In genomic region chr1:46196609-46197008, GRCh38 we compare ENCODE assay signal across 17 cellular contexts. TPM values are rescaled to one million over a fixed set of nuclear protein-coding genes. Genes with fewer than 3 reads are reported as not detected.
DNase-seq lines count a peak whose midpoint lies in the region; ATAC-seq and TF ChIP-seq lines count a peak whose summit lies in the region.
"Had no signal": no experiment of that assay in that cellular context is flagged by ENCODE, and none has a peak within 500 bp of the region (broad histone marks: within the 10 kb centered on the region; RNA-seq: fewer than 3 reads in every experiment).

No MANE protein-coding gene starts in this region.

- H2BK120ac ChIP-seq in mesenchymal stem cell (ENCODE audit: low read depth, low read length): no peak overlapping the region

- H3K4me3 ChIP-seq in left ventricle myocardium inferior: no peak overlapping the region
- no peak overlapping the region for H3K4me3 ChIP-seq in heart right ventricle
- H3K4me3 ChIP-seq in mesenchymal stem cell (ENCODE audit: insufficient read depth in 1 of 2, low read depth in 1 of 2, low read length in 2 of 2): no peak overlapping the region

- peak overlapping the region; percentile 3 for H3K4me2 ChIP-seq in mesenchymal stem cell (ENCODE audit: low read length, poor library complexity, severe bottlenecking)

- H2AFZ ChIP-seq in mesenchymal stem cell (ENCODE audit: low read depth, low read length): no peak overlapping the region
- H2AFZ ChIP-seq: parathyroid adenoma had no signal

- H3K27me3 ChIP-seq in left ventricle myocardium inferior (ENCODE audit: low read depth): no peaks in the 10 kb centered on the region
- no peaks in the 10 kb centered on the region for H3K27me3 ChIP-seq in heart right ventricle
- no peaks in the 10 kb centered on the region for H3K27me3 ChIP-seq in mesenchymal stem cell (ENCODE audit: control insufficient read depth in 1 of 2, insufficient read depth in 1 of 2, low read length in 2 of 2)

- no peak overlapping the region for H3K14ac ChIP-seq in mesenchymal stem cell (ENCODE audit: low read length in 2 of 2)

- TF ChIP-seq CTCF in left ventricle myocardium inferior (IDR thresholded peaks at IDR 0.05; ENCODE audit: borderline replicate concordance) (no peak), heart right ventricle (IDR thresholded peaks at IDR 0.05) (no peak), type B pancreatic cell (conservative IDR thresholded peaks at IDR 0.05) (no peak)

- H3K9ac ChIP-seq in mesenchymal stem cell (ENCODE audit: low read length): peak overlapping the region; percentile 98
- H3K9ac ChIP-seq: parathyroid adenoma had no signal

- DNase-seq in left ventricle myocardium inferior (no peak), heart right ventricle (no peak), mesenchymal stem cell (no peak), type B pancreatic cell (ENCODE audit: extremely low spot score, unreplicated experiment) (no peak), medulla oblongata (ENCODE audit: extremely low spot score) (no peak), SK-N-DZ (ENCODE audit: low spot score) (no peak)
- DNase-seq in activated T-helper 1 cell treated with anti-CD3 and anti-CD28 coated beads, Interleukin-12 subunit alpha, Interleukin-12 subunit beta, Interleukin-2, Interleukin-4 antibody, amounts not matched to agents 30 ng/mL and 10 ng/mL and 1 ng/mL, durations not matched to agents 14 hours and 24 hours and 36 hours (ENCODE audit: low spot score): no peak
- DNase-seq: activated CD4-positive, CD25-positive, alpha-beta regulatory T cell treated with anti-CD3 and anti-CD28 coated beads, Interleukin-2, amount 50 U/mL, for 72 hours; activated T-cell treated with anti-CD3 and anti-CD28 coated beads, Interleukin-2, amount 50 U/mL, for 48 hours; EL; NCI-H187 treated with DMSO at 0.1 percent for 48 hours; NCI-H524 treated with DMSO at 0.1 percent for 48 hours had no signal

- peaks cover 21% of the 10 kb centered on the region for H3K4me1 Mint-ChIP-seq in activated T-helper 1 cell treated with anti-CD3 and anti-CD28 coated beads, Interleukin-12 subunit alpha, Interleukin-12 subunit beta, Interleukin-2, Interleukin-4 antibody, amounts not matched to agents 30 ng/mL and 10 ng/mL and 1 ng/mL, durations not matched to agents 14 hours and 24 hours and 36 hours (ENCODE audit: low read depth)
- H3K4me1 Mint-ChIP-seq in type B pancreatic cell (ENCODE audit: unreplicated experiment): peaks cover 5% of the 10 kb centered on the region

- H4K91ac ChIP-seq in mesenchymal stem cell (ENCODE audit: low read length): no peak overlapping the region

- no peak for ATAC-seq in heart right ventricle
- no peak for ATAC-seq in HG02642 (IDR thresholded peaks at IDR 0.05; ENCODE audit: poor library complexity, unreplicated experiment)

- H2AK5ac ChIP-seq in mesenchymal stem cell (ENCODE audit: low read length, severe bottlenecking): peak overlapping the region; percentile 20

- H2BK15ac ChIP-seq in mesenchymal stem cell (ENCODE audit: low read depth, poor library complexity, severe bottlenecking): no peak overlapping the region

- 94 to 96% methylated on average over 9 of the region's 9 CpGs for WGBS in heart right ventricle, 2 donors
- WGBS in mesenchymal stem cell: 97% methylated on average over 9 of the region's 9 CpGs

- H3K79me1 ChIP-seq in mesenchymal stem cell (replicated peaks; ENCODE audit: low read length, poor library complexity, severe bottlenecking): peaks cover 31% of the 10 kb centered on the region

- H3K36me3 ChIP-seq in left ventricle myocardium inferior (peaks cover 40% of the 10 kb centered on the region), heart right ventricle (peaks cover 0 to 56% (median 19%) of the 10 kb centered on the region in 9 donors), mesenchymal stem cell (ENCODE audit: control insufficient read depth in 1 of 2, insufficient read depth in 2 of 2, low read depth in 1 of 2, low read length in 2 of 2) (peaks cover 41 to 52% of the 10 kb centered on the region in 2 experiments)

- H3K9me3 ChIP-seq in left ventricle myocardium inferior (replicated peaks) (no peaks in the 10 kb centered on the region), heart right ventricle (no peaks in the 10 kb centered on the region), mesenchymal stem cell (ENCODE audit: control insufficient read depth, low read length) (no peaks in the 10 kb centered on the region)

- H3K27ac ChIP-seq in left ventricle myocardium inferior (replicated peaks) (peak overlapping the region; percentile 92), heart right ventricle (peak overlapping the region in 1 of 10 donors; percentile 20), mesenchymal stem cell (ENCODE audit: low read length, poor library complexity, severe bottlenecking) (no peak overlapping the region)

- peaks cover 47% of the 10 kb centered on the region for H3K4me1 ChIP-seq in left ventricle myocardium inferior
- H3K4me1 ChIP-seq in heart right ventricle: peaks cover 16 to 47% (median 34%) of the 10 kb centered on the region in 9 donors
- H3K4me1 ChIP-seq in mesenchymal stem cell (ENCODE audit: control insufficient read depth, insufficient read depth, low read depth, low read length): peaks cover 29% of the 10 kb centered on the region

- H3K18ac ChIP-seq in mesenchymal stem cell (ENCODE audit: low read depth in 1 of 2, low read length in 2 of 2): no peak overlapping the region

- intact Hi-C loops in left ventricle myocardium inferior (cut with micrococcal nuclease) (no loop called here), heart right ventricle (cut with DNase I) (no loop called here)
- intact Hi-C loops in activated T-helper 1 cell treated with anti-CD3 and anti-CD28 coated beads, Interleukin-12 subunit alpha, Interleukin-12 subunit beta, Interleukin-2, Interleukin-4 antibody, amounts not matched to agents 30 ng/mL and 10 ng/mL and 1 ng/mL, durations not matched to agents 14 hours and 24 hours and 36 hours (cut with micrococcal nuclease): loop anchor here (5.0 kb wide), 1 partner anchor 509 kb away; the partner anchor contains the start of genes GPBP1L1 and TMEM69

- H3K27ac Mint-ChIP-seq in activated T-helper 1 cell treated with anti-CD3 and anti-CD28 coated beads, Interleukin-12 subunit alpha, Interleukin-12 subunit beta, Interleukin-2, Interleukin-4 antibody, amounts not matched to agents 30 ng/mL and 10 ng/mL and 1 ng/mL, durations not matched to agents 14 hours and 24 hours and 36 hours: peak overlapping the region; percentile 9
- no peak overlapping the region for H3K27ac Mint-ChIP-seq in type B pancreatic cell

- H3K27me3 Mint-ChIP-seq in activated T-helper 1 cell treated with anti-CD3 and anti-CD28 coated beads, Interleukin-12 subunit alpha, Interleukin-12 subunit beta, Interleukin-2, Interleukin-4 antibody, amounts not matched to agents 30 ng/mL and 10 ng/mL and 1 ng/mL, durations not matched to agents 14 hours and 24 hours and 36 hours (ENCODE audit: insufficient read depth): no peaks in the 10 kb centered on the region
- no peaks in the 10 kb centered on the region for H3K27me3 Mint-ChIP-seq in type B pancreatic cell

- H3K9me3 Mint-ChIP-seq in activated T-helper 1 cell treated with anti-CD3 and anti-CD28 coated beads, Interleukin-12 subunit alpha, Interleukin-12 subunit beta, Interleukin-2, Interleukin-4 antibody, amounts not matched to agents 30 ng/mL and 10 ng/mL and 1 ng/mL, durations not matched to agents 14 hours and 24 hours and 36 hours: no peaks in the 10 kb centered on the region
- H3K9me3 Mint-ChIP-seq in type B pancreatic cell: no peaks in the 10 kb centered on the region

- no peak overlapping the region for H2BK5ac ChIP-seq in mesenchymal stem cell (ENCODE audit: low read depth, low read length, poor library complexity, severe bottlenecking)

- peaks cover 16% of the 10 kb centered on the region for H3K36me3 Mint-ChIP-seq in activated T-helper 1 cell treated with anti-CD3 and anti-CD28 coated beads, Interleukin-12 subunit alpha, Interleukin-12 subunit beta, Interleukin-2, Interleukin-4 antibody, amounts not matched to agents 30 ng/mL and 10 ng/mL and 1 ng/mL, durations not matched to agents 14 hours and 24 hours and 36 hours (ENCODE audit: low read depth)
- peaks cover 7% of the 10 kb centered on the region for H3K36me3 Mint-ChIP-seq in type B pancreatic cell

- no peak overlapping the region for H3K4ac ChIP-seq in mesenchymal stem cell (ENCODE audit: low read depth in 1 of 2, low read length in 2 of 2)

- H3K23ac ChIP-seq in mesenchymal stem cell (ENCODE audit: low read length in 2 of 2): no peak overlapping the region

- peak overlapping the region; percentile 87 for H3K4me3 Mint-ChIP-seq in activated T-helper 1 cell treated with anti-CD3 and anti-CD28 coated beads, Interleukin-12 subunit alpha, Interleukin-12 subunit beta, Interleukin-2, Interleukin-4 antibody, amounts not matched to agents 30 ng/mL and 10 ng/mL and 1 ng/mL, durations not matched to agents 14 hours and 24 hours and 36 hours
- peak overlapping the region; percentile 87 for H3K4me3 Mint-ChIP-seq in type B pancreatic cell

- H2BK12ac ChIP-seq in mesenchymal stem cell (ENCODE audit: low read length in 2 of 2): no peak overlapping the region

- no peak overlapping the region for H4K8ac ChIP-seq in mesenchymal stem cell (ENCODE audit: low read length)

RNA-seq across cellular contexts. Expression of gene POMGNT1, which starts 1.6 kb away (rescaled TPM):
- 142 TPM for total RNA-seq in left ventricle myocardium inferior
- total RNA-seq in heart right ventricle: 100 to 1,000 TPM; 125 to 164 (median 147) TPM
- polyA plus RNA-seq in heart right ventricle: 100 to 1,000 TPM in 1 of 2 donors, 10 to 100 TPM in 1; 74.3 to 132 TPM
- 80.8 and 85.7 TPM in 2 replicates for total RNA-seq in activated T-helper 1 cell treated with anti-CD3 and anti-CD28 coated beads, Interleukin-12 subunit alpha, Interleukin-12 subunit beta, Interleukin-2, Interleukin-4 antibody, amounts not matched to agents 30 ng/mL and 10 ng/mL and 1 ng/mL, durations not matched to agents 14 hours and 24 hours and 36 hours
- 55.9 TPM for polyA plus RNA-seq in mesenchymal stem cell (2013, experiment 1 of 2)
- polyA plus RNA-seq in mesenchymal stem cell (2013, experiment 2 of 2): 60.5 TPM
- total RNA-seq in type B pancreatic cell (ENCODE audit: low replicate concordance): 50.7 and 74.0 TPM in 2 replicates
- polyA plus RNA-seq in SK-N-DZ (2014; cell fraction: cytosol; rRNA removed): 46.5 and 50.3 TPM in 2 replicates
- polyA plus RNA-seq in SK-N-DZ (2014; cell fraction: nucleus; rRNA removed): 118 and 124 TPM in 2 replicates

RNA-seq across cellular contexts. Expression of gene LURAP1, which starts 6.5 kb away (rescaled TPM):
- total RNA-seq in left ventricle myocardium inferior: 11.6 TPM
- total RNA-seq in heart right ventricle: 10 to 100 TPM in 3 of 10 donors, 1 to 10 TPM in 7; 5.5 to 13.5 (median 8.0) TPM
- 1 to 10 TPM; 6.4 to 7.3 TPM for polyA plus RNA-seq in heart right ventricle
- 0.15 TPM in 1 of 2 replicates, not detected in the other for total RNA-seq in activated T-helper 1 cell treated with anti-CD3 and anti-CD28 coated beads, Interleukin-12 subunit alpha, Interleukin-12 subunit beta, Interleukin-2, Interleukin-4 antibody, amounts not matched to agents 30 ng/mL and 10 ng/mL and 1 ng/mL, durations not matched to agents 14 hours and 24 hours and 36 hours
- polyA plus RNA-seq in mesenchymal stem cell (2013, experiment 1 of 2): 1.2 TPM
- polyA plus RNA-seq in mesenchymal stem cell (2013, experiment 2 of 2): 1.1 TPM
- 0.48 and 2.8 TPM in 2 replicates for total RNA-seq in type B pancreatic cell (ENCODE audit: low replicate concordance)
- polyA plus RNA-seq in SK-N-DZ (2014; cell fraction: cytosol; rRNA removed): 0.59 and 0.99 TPM in 2 replicates
- 0.50 and 1.2 TPM in 2 replicates for polyA plus RNA-seq in SK-N-DZ (2014; cell fraction: nucleus; rRNA removed)

RNA-seq across cellular contexts. Expression of gene P3R3URF, which starts 20.3 kb away (rescaled TPM):
- total RNA-seq in left ventricle myocardium inferior (not detected), heart right ventricle (not detected), type B pancreatic cell (ENCODE audit: low replicate concordance) (not detected in 2 replicates)
- polyA plus RNA-seq in heart right ventricle: not detected
- total RNA-seq in activated T-helper 1 cell treated with anti-CD3 and anti-CD28 coated beads, Interleukin-12 subunit alpha, Interleukin-12 subunit beta, Interleukin-2, Interleukin-4 antibody, amounts not matched to agents 30 ng/mL and 10 ng/mL and 1 ng/mL, durations not matched to agents 14 hours and 24 hours and 36 hours: not detected in 2 replicates
- polyA plus RNA-seq in mesenchymal stem cell (2013, experiment 1 of 2): not detected
- not detected for polyA plus RNA-seq in mesenchymal stem cell (2013, experiment 2 of 2)
- not detected in 2 replicates for polyA plus RNA-seq in SK-N-DZ (2014; cell fraction: cytosol; rRNA removed)
- polyA plus RNA-seq in SK-N-DZ (2014; cell fraction: nucleus; rRNA removed): not detected in 2 replicates
- total RNA-seq: lung microvascular endothelial cell, subcutaneous adipose tissue had no signal
- polyA plus RNA-seq: BJ had no signal

RNA-seq across cellular contexts. Expression of gene TSPAN1, which starts 21.7 kb away (rescaled TPM):
- total RNA-seq in left ventricle myocardium inferior (1.4 TPM), heart right ventricle (1 to 10 TPM in 9 of 10 donors, under 1 TPM in 1; 0.80 to 2.3 (median 1.7) TPM), type B pancreatic cell (ENCODE audit: low replicate concordance) (22.2 and 27.6 TPM in 2 replicates)
- polyA plus RNA-seq in heart right ventricle: 1 to 10 TPM; 1.3 to 5.3 TPM
- not detected in 2 replicates for total RNA-seq in activated T-helper 1 cell treated with anti-CD3 and anti-CD28 coated beads, Interleukin-12 subunit alpha, Interleukin-12 subunit beta, Interleukin-2, Interleukin-4 antibody, amounts not matched to agents 30 ng/mL and 10 ng/mL and 1 ng/mL, durations not matched to agents 14 hours and 24 hours and 36 hours
- 0.12 TPM for polyA plus RNA-seq in mesenchymal stem cell (2013, experiment 1 of 2)
- 0.23 TPM for polyA plus RNA-seq in mesenchymal stem cell (2013, experiment 2 of 2)
- polyA plus RNA-seq in SK-N-DZ (2014; cell fraction: cytosol; rRNA removed): 0.21 TPM in 1 of 2 replicates, not detected in the other
- polyA plus RNA-seq in SK-N-DZ (2014; cell fraction: nucleus; rRNA removed): not detected in 2 replicates
- total RNA-seq: lung microvascular endothelial cell had no signal

RNA-seq across cellular contexts. Expression of gene RAD54L, which starts 51.0 kb away (rescaled TPM):
- total RNA-seq in left ventricle myocardium inferior (0.71 TPM), heart right ventricle (1 to 10 TPM in 3 of 10 donors, under 1 TPM in 6, not detected in 1; 0.42 to 2.8 (median 0.68) TPM), type B pancreatic cell (ENCODE audit: low replicate concordance) (9.6 and 22.9 TPM in 2 replicates)
- polyA plus RNA-seq in heart right ventricle: 1 to 10 TPM in 1 of 2 donors, under 1 TPM in 1; 0.35 to 1.0 TPM
- total RNA-seq in activated T-helper 1 cell treated with anti-CD3 and anti-CD28 coated beads, Interleukin-12 subunit alpha, Interleukin-12 subunit beta, Interleukin-2, Interleukin-4 antibody, amounts not matched to agents 30 ng/mL and 10 ng/mL and 1 ng/mL, durations not matched to agents 14 hours and 24 hours and 36 hours: 49.7 and 50.2 TPM in 2 replicates
- 1.2 TPM for polyA plus RNA-seq in mesenchymal stem cell (2013, experiment 1 of 2)
- polyA plus RNA-seq in mesenchymal stem cell (2013, experiment 2 of 2): 1.1 TPM
- 22.9 and 24.0 TPM in 2 replicates for polyA plus RNA-seq in SK-N-DZ (2014; cell fraction: cytosol; rRNA removed)
- 57.9 and 93.4 TPM in 2 replicates for polyA plus RNA-seq in SK-N-DZ (2014; cell fraction: nucleus; rRNA removed)
